ENCODE assay signal across 8 cellular contexts in genomic region chr3:131381445-131382291, GRCh38. TPM values are rescaled to one million over a fixed set of nuclear protein-coding genes. Genes with fewer than 3 reads are reported as not detected.
DNase-seq lines count a peak whose midpoint lies in the region; ATAC-seq and TF ChIP-seq lines count a peak whose summit lies in the region.

Gene NUDT16 (plus strand): TSS chr3:131381774. CDS start chr3:131381805, 31 bp downstream.

- no peaks in the 10 kb centered on the region for H3K9me3 ChIP-seq in uterus

- H3K27me3 ChIP-seq in uterus, result no peaks in the 10 kb centered on the region

- H3K4me1 ChIP-seq in uterus, result peaks cover 0 to 4% of the 10 kb centered on the region in 2 donors

- peak; percentile 88 to 94 for TF ChIP-seq POLR2A in uterus (IDR thresholded peaks at IDR 0.05)

- ATAC-seq in GM18498 (IDR thresholded peaks at IDR 0.05; ENCODE audit: unreplicated experiment), result peak; percentile 100
- peak; percentile 98 for ATAC-seq in HG02885 (IDR thresholded peaks at IDR 0.05; ENCODE audit: poor library complexity, unreplicated experiment)

- DNase-seq in NCI-H2029 (lab: John Stamatoyannopoulos, UW) (peak; percentile 90), T1000 (lab: John Stamatoyannopoulos, UW) (peak; percentile 98), astrocyte of the hippocampus (ENCODE audit: low read depth, low spot score) (peak; percentile 100), hepatic stellate cell (ENCODE audit: low spot score) (peak; percentile 98), putamen (ENCODE audit: low spot score) (peak; percentile 97), uterus (peak; percentile 100)

- peak within 1 kb of the TSS; percentile 87 to 93 for H3K27ac ChIP-seq in uterus

- peak within 1 kb of the TSS; percentile 89 to 94 for H3K4me3 ChIP-seq in uterus

- intact Hi-C loops in uterus (cut with DNase I; ENCODE audit: low total_unique reads), result no loop called here

- H3K36me3 ChIP-seq in uterus, result no peaks in the 10 kb centered on the region

- TF ChIP-seq CTCF in uterus (IDR thresholded peaks at IDR 0.05), result peak in 2 of 4 experiments; percentile 1 to 5

RNA-seq across cellular contexts. Expression of gene NUDT16, which starts in this region (rescaled TPM):
- total RNA-seq in uterus, result 10 to 100 TPM; 12.6 to 28.1 (median 16.4) TPM

Comparison
In these comparisons a context has a peak if more than half of its experiments do, and no peak if none do; other contexts are left out.
1. Peak in every context shown above with its lines: DNase-seq, ATAC-seq, H3K4me3 ChIP-seq and H3K27ac ChIP-seq.